Comparison of ENCODE assay signal across 27 cellular contexts in genomic region chr11:36142439-36142838, GRCh38.
DNase-seq lines count a peak whose midpoint lies in the region; TF ChIP-seq lines count a peak whose summit lies in the region.
"Had no signal": no experiment of that assay in that cellular context is flagged by ENCODE, and none has a peak within 500 bp of the region (broad histone marks: within the 10 kb centered on the region; RNA-seq: fewer than 3 reads in every experiment).

No MANE protein-coding gene starts in this region.

- TF ChIP-seq CTCF in brain (conservative IDR thresholded peaks at IDR 0.05) (no peak), type B pancreatic cell (conservative IDR thresholded peaks at IDR 0.05) (no peak)

- H3K4me3 Mint-ChIP-seq in brain, result no peak overlapping the region
- H3K4me3 Mint-ChIP-seq in type B pancreatic cell, result peak overlapping the region; percentile 15
- H3K4me3 Mint-ChIP-seq in activated CD4-positive, alpha-beta T cell treated with anti-CD3 and anti-CD28 coated beads, Interleukin-2, amount 10 ng/mL, durations not matched to agents 24 days and 14 days, result no peak overlapping the region
- H3K4me3 Mint-ChIP-seq: activated CD8-positive, alpha-beta memory T cell treated with anti-CD3 and anti-CD28 coated beads, Interleukin-2, amount 10 ng/mL, durations not matched to agents 7 days and 5 days; activated naive CD8-positive, alpha-beta T cell treated with anti-CD3 and anti-CD28 coated beads, Interleukin-2, amount 10 ng/mL, durations not matched to agents 7 days and 5 days; activated T-cell treated with anti-CD3 and anti-CD28 coated beads, Interleukin-2, amount 50 U/mL, for 4 hours; CD14-positive monocyte; neural crest cell had no signal

- DNase-seq in NCI-H510A treated with DMSO at 0.1 percent for 48 hours (lab: John Stamatoyannopoulos, UW), result peak; percentile 34
- no peak for DNase-seq in NCI-H510A (lab: John Stamatoyannopoulos, UW)
- DNase-seq in NCI-H2227 (lab: John Stamatoyannopoulos, UW; ENCODE audit: unreplicated experiment), result peak; percentile 51
- DNase-seq in type B pancreatic cell (ENCODE audit: extremely low spot score, unreplicated experiment), result no peak
- DNase-seq in activated CD4-positive, alpha-beta T cell treated with anti-CD3 and anti-CD28 coated beads, Interleukin-2, amount 10 ng/mL, durations not matched to agents 24 days and 14 days, result no peak
- DNase-seq in SIG-M5 (lab: John Stamatoyannopoulos, UW), result no peak
- DNase-seq in AG08396 (ENCODE audit: low spot score), result no peak
- DNase-seq: activated CD4-positive, CD25-positive, alpha-beta regulatory T cell; activated CD8-positive, alpha-beta memory T cell treated with anti-CD3 and anti-CD28 coated beads, Interleukin-2, amount 10 ng/mL, durations not matched to agents 7 days and 5 days; activated gamma-delta T cell; activated naive CD8-positive, alpha-beta T cell treated with anti-CD3 and anti-CD28 coated beads, Interleukin-2, amount 10 ng/mL, durations not matched to agents 7 days and 5 days; activated T-cell treated with anti-CD3 and anti-CD28 coated beads, Interleukin-2, amount 50 U/mL, for 4 hours; aorta; Calu3; effector CD8-positive, alpha-beta T cell; hypothalamus; left colon; mammary epithelial cell; NCI-H1436 treated with DMSO at 0.1 percent for 48 hours; NCI-H2171; RPMI8226; stimulated activated naive CD4-positive, alpha-beta T cell; T-helper 1 cell; upper lobe of left lung had no signal

- H3K27me3 Mint-ChIP-seq in brain (peaks cover 5% of the 10 kb centered on the region), type B pancreatic cell (no peaks in the 10 kb centered on the region)
- no peaks in the 10 kb centered on the region for H3K27me3 Mint-ChIP-seq in activated CD4-positive, alpha-beta T cell treated with anti-CD3 and anti-CD28 coated beads, Interleukin-2, amount 10 ng/mL, durations not matched to agents 24 days and 14 days
- H3K27me3 Mint-ChIP-seq: activated CD8-positive, alpha-beta memory T cell treated with anti-CD3 and anti-CD28 coated beads, Interleukin-2, amount 10 ng/mL, durations not matched to agents 7 days and 5 days; activated naive CD8-positive, alpha-beta T cell treated with anti-CD3 and anti-CD28 coated beads, Interleukin-2, amount 10 ng/mL, durations not matched to agents 7 days and 5 days had no signal

- peaks cover 40% of the 10 kb centered on the region for H3K4me1 Mint-ChIP-seq in brain
- H3K4me1 Mint-ChIP-seq in type B pancreatic cell (ENCODE audit: unreplicated experiment), result peaks cover 17% of the 10 kb centered on the region
- H3K4me1 Mint-ChIP-seq in activated CD4-positive, alpha-beta T cell treated with anti-CD3 and anti-CD28 coated beads, Interleukin-2, amount 10 ng/mL, durations not matched to agents 24 days and 14 days, result no peaks in the 10 kb centered on the region
- H3K4me1 Mint-ChIP-seq: activated CD8-positive, alpha-beta memory T cell treated with anti-CD3 and anti-CD28 coated beads, Interleukin-2, amount 10 ng/mL, durations not matched to agents 7 days and 5 days; activated naive CD8-positive, alpha-beta T cell treated with anti-CD3 and anti-CD28 coated beads, Interleukin-2, amount 10 ng/mL, durations not matched to agents 7 days and 5 days had no signal

- H3K9me3 Mint-ChIP-seq in brain, result peaks cover 0 to 5% (median 0%) of the 10 kb centered on the region in 5 experiments
- no peaks in the 10 kb centered on the region for H3K9me3 Mint-ChIP-seq in type B pancreatic cell
- H3K9me3 Mint-ChIP-seq in activated CD4-positive, alpha-beta T cell treated with anti-CD3 and anti-CD28 coated beads, Interleukin-2, amount 10 ng/mL, durations not matched to agents 24 days and 14 days, result no peaks in the 10 kb centered on the region
- H3K9me3 Mint-ChIP-seq: activated naive CD8-positive, alpha-beta T cell treated with anti-CD3 and anti-CD28 coated beads, Interleukin-2, amount 10 ng/mL, durations not matched to agents 7 days and 5 days; activated T-cell treated with anti-CD3 and anti-CD28 coated beads, Interleukin-2, amount 50 U/mL, for 4 hours had no signal

- intact Hi-C loops in activated CD4-positive, alpha-beta T cell treated with anti-CD3 and anti-CD28 coated beads, Interleukin-2, amount 10 ng/mL, durations not matched to agents 24 days and 14 days (cut with micrococcal nuclease), result no loop called here

- peaks cover 18% of the 10 kb centered on the region for H3K36me3 Mint-ChIP-seq in brain
- H3K36me3 Mint-ChIP-seq in type B pancreatic cell, result peaks cover 3% of the 10 kb centered on the region
- no peaks in the 10 kb centered on the region for H3K36me3 Mint-ChIP-seq in activated CD4-positive, alpha-beta T cell treated with anti-CD3 and anti-CD28 coated beads, Interleukin-2, amount 10 ng/mL, durations not matched to agents 24 days and 14 days (ENCODE audit: low read depth)
- H3K36me3 Mint-ChIP-seq: activated CD8-positive, alpha-beta memory T cell treated with anti-CD3 and anti-CD28 coated beads, Interleukin-2, amount 10 ng/mL, durations not matched to agents 7 days and 5 days; activated naive CD8-positive, alpha-beta T cell treated with anti-CD3 and anti-CD28 coated beads, Interleukin-2, amount 10 ng/mL, durations not matched to agents 7 days and 5 days had no signal

- peak overlapping the region in 3 of 5 experiments; percentile 22 to 70 (median 56) for H3K27ac Mint-ChIP-seq in brain
- no peak overlapping the region for H3K27ac Mint-ChIP-seq in type B pancreatic cell
- H3K27ac Mint-ChIP-seq in activated CD4-positive, alpha-beta T cell treated with anti-CD3 and anti-CD28 coated beads, Interleukin-2, amount 10 ng/mL, durations not matched to agents 24 days and 14 days, result no peak overlapping the region
- H3K27ac Mint-ChIP-seq: activated CD8-positive, alpha-beta memory T cell treated with anti-CD3 and anti-CD28 coated beads, Interleukin-2, amount 10 ng/mL, durations not matched to agents 7 days and 5 days; activated naive CD8-positive, alpha-beta T cell treated with anti-CD3 and anti-CD28 coated beads, Interleukin-2, amount 10 ng/mL, durations not matched to agents 7 days and 5 days; CD14-positive monocyte had no signal

Comparison
In these comparisons a context has a peak if more than half of its experiments do, and no peak if none do; other contexts are left out.
1. DNase-seq: peak in NCI-H510A treated with DMSO at 0.1 percent for 48 hours (single experiment) and NCI-H2227 (single experiment); none in NCI-H510A (single experiment), type B pancreatic cell (single experiment), activated CD4-positive, alpha-beta T cell treated with anti-CD3 and anti-CD28 coated beads, Interleukin-2, amount 10 ng/mL, durations not matched to agents 24 days and 14 days (single experiment), SIG-M5 (single experiment) and AG08396 (single experiment).
2. H3K27ac Mint-ChIP-seq: peak in brain (3 of 5); none in type B pancreatic cell (single experiment) and activated CD4-positive, alpha-beta T cell treated with anti-CD3 and anti-CD28 coated beads, Interleukin-2, amount 10 ng/mL, durations not matched to agents 24 days and 14 days (single experiment).